1 cellular context compared by ENCODE assay signal in the genomic region with DNA sequence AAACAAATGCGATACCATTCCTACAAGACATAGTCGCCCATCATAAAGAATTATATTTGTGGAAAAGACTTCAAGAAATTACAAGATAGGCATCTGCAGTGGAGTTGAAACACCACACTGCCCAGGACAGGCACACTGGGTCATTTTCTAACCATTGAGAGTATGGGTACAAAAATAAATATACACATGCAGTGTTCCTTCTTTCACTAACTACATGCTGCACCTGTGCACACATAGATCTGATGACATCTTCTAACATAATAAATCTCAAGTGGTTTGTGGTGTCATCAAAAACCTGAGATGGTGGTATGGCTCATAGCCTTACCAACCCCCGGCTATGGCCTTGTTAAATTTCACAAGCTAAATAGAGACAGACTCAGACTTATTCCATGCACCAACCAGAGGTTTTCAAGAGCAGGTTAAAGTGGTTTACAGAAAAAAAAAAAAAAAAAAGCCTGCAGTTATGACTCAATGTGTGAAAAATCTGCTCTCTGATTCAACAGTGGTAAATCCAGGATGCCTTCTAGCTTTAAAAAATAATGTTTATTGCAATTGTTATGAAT.
TF ChIP-seq lines count a peak whose summit lies in the region.

No MANE protein-coding gene starts in this region.

TF ChIP-seq in WTC11, 78 proteins besides CTCF, POLR2A, EP300 and RAD21:
- TF ChIP-seq, protein P1, sequence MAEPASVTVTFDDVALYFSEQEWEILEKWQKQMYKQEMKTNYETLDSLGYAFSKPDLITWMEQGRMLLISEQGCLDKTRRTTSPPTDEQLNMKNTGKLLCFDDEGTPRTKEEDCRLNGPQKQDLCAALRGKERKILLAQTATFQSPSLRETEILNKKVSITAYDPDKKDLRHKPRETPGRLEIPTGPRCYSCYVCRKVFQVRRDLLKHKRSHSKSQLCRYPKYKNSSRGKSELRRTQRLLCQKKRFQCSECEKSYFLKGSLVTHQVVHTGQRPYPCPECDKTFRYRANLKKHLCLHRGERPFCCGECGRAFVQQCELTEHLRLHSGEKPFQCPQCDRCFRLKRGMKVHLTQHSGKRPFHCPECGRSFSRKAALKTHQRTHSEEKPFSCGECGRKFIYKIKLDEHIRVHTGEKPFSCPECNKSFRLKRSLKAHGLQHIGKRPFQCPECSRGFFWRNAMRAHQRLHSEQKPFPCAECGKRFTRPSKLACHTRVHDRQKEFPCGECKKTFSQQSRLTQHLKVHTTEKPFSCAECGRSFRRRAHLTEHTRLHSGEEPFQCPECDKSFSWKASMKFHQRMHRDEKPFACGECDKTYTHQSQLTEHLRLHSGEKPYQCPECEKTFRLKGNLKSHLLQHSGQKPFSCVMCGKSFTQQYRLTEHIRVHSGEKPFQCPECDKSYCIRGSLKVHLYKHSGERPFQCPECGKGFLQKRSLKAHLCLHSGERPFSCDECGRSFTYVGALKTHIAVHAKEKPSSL (CRISPR knock-in tag; conservative IDR thresholded peaks at IDR 0.05): no peak
- TF ChIP-seq, protein P2, sequence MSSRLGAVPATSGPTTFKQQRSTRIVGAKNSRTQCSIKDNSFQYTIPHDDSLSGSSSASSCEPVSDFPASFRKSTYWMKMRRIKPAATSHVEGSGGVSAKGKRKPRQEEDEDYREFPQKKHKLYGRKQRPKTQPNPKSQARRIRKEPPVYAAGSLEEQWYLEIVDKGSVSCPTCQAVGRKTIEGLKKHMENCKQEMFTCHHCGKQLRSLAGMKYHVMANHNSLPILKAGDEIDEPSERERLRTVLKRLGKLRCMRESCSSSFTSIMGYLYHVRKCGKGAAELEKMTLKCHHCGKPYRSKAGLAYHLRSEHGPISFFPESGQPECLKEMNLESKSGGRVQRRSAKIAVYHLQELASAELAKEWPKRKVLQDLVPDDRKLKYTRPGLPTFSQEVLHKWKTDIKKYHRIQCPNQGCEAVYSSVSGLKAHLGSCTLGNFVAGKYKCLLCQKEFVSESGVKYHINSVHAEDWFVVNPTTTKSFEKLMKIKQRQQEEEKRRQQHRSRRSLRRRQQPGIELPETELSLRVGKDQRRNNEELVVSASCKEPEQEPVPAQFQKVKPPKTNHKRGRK (CRISPR knock-in tag; IDR thresholded peaks at IDR 0.05; ENCODE audit: borderline replicate concordance): no peak
- no peak for TF ChIP-seq KAT7 (CRISPR knock-in tag; IDR thresholded peaks at IDR 0.05; ENCODE audit: borderline replicate concordance)
- no peak for TF ChIP-seq IRF2 (CRISPR knock-in tag; IDR thresholded peaks at IDR 0.05; ENCODE audit: borderline replicate concordance, low read depth)
- TF ChIP-seq, protein P3, sequence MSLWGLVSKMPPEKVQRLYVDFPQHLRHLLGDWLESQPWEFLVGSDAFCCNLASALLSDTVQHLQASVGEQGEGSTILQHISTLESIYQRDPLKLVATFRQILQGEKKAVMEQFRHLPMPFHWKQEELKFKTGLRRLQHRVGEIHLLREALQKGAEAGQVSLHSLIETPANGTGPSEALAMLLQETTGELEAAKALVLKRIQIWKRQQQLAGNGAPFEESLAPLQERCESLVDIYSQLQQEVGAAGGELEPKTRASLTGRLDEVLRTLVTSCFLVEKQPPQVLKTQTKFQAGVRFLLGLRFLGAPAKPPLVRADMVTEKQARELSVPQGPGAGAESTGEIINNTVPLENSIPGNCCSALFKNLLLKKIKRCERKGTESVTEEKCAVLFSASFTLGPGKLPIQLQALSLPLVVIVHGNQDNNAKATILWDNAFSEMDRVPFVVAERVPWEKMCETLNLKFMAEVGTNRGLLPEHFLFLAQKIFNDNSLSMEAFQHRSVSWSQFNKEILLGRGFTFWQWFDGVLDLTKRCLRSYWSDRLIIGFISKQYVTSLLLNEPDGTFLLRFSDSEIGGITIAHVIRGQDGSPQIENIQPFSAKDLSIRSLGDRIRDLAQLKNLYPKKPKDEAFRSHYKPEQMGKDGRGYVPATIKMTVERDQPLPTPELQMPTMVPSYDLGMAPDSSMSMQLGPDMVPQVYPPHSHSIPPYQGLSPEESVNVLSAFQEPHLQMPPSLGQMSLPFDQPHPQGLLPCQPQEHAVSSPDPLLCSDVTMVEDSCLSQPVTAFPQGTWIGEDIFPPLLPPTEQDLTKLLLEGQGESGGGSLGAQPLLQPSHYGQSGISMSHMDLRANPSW (CRISPR knock-in tag; conservative IDR thresholded peaks at IDR 0.05; ENCODE audit: low read depth): no peak
- no peak for TF ChIP-seq NFYB (CRISPR knock-in tag; conservative IDR thresholded peaks at IDR 0.05; ENCODE audit: low read depth)
- no peak for TF ChIP-seq TP53 (CRISPR knock-in tag; IDR thresholded peaks at IDR 0.05)
- TF ChIP-seq, protein P4, sequence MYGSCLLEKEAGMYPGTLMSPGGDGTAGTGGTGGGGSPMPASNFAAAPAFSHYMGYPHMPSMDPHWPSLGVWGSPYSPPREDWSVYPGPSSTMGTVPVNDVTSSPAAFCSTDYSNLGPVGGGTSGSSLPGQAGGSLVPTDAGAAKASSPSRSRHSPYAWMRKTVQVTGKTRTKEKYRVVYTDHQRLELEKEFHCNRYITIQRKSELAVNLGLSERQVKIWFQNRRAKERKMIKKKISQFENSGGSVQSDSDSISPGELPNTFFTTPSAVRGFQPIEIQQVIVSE (CRISPR knock-in tag; IDR thresholded peaks at IDR 0.05; ENCODE audit: borderline replicate concordance): no peak
- no peak for TF ChIP-seq JAZF1 (CRISPR knock-in tag; IDR thresholded peaks at IDR 0.05)
- TF ChIP-seq, protein P5, sequence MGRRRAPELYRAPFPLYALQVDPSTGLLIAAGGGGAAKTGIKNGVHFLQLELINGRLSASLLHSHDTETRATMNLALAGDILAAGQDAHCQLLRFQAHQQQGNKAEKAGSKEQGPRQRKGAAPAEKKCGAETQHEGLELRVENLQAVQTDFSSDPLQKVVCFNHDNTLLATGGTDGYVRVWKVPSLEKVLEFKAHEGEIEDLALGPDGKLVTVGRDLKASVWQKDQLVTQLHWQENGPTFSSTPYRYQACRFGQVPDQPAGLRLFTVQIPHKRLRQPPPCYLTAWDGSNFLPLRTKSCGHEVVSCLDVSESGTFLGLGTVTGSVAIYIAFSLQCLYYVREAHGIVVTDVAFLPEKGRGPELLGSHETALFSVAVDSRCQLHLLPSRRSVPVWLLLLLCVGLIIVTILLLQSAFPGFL (CRISPR knock-in tag; IDR thresholded peaks at IDR 0.05; ENCODE audit: borderline replicate concordance): no peak
- TF ChIP-seq, protein P6, sequence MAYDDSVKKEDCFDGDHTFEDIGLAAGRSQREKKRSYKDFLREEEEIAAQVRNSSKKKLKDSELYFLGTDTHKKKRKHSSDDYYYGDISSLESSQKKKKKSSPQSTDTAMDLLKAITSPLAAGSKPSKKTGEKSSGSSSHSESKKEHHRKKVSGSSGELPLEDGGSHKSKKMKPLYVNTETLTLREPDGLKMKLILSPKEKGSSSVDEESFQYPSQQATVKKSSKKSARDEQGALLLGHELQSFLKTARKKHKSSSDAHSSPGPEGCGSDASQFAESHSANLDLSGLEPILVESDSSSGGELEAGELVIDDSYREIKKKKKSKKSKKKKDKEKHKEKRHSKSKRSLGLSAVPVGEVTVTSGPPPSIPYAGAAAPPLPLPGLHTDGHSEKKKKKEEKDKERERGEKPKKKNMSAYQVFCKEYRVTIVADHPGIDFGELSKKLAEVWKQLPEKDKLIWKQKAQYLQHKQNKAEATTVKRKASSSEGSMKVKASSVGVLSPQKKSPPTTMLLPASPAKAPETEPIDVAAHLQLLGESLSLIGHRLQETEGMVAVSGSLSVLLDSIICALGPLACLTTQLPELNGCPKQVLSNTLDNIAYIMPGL (CRISPR knock-in tag; IDR thresholded peaks at IDR 0.05): no peak
- TF ChIP-seq TEAD4 (CRISPR knock-in tag; IDR thresholded peaks at IDR 0.05): no peak
- no peak for TF ChIP-seq ZNF138 (CRISPR knock-in tag; conservative IDR thresholded peaks at IDR 0.05)
- TF ChIP-seq SOX15 (CRISPR knock-in tag; IDR thresholded peaks at IDR 0.05): no peak
- TF ChIP-seq ELF4 (CRISPR knock-in tag; IDR thresholded peaks at IDR 0.05; ENCODE audit: low read depth): no peak
- TF ChIP-seq JUN (CRISPR knock-in tag; IDR thresholded peaks at IDR 0.05): no peak
- TF ChIP-seq, protein P7, sequence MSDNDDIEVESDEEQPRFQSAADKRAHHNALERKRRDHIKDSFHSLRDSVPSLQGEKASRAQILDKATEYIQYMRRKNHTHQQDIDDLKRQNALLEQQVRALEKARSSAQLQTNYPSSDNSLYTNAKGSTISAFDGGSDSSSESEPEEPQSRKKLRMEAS (CRISPR knock-in tag; IDR thresholded peaks at IDR 0.05): no peak
- no peak for TF ChIP-seq ATF1 (CRISPR knock-in tag; IDR thresholded peaks at IDR 0.05)
TF ChIP-seq in WTC11: peak in this region for 0.
